Comparison of ENCODE assay signal across 9 cellular contexts in the genomic region with DNA sequence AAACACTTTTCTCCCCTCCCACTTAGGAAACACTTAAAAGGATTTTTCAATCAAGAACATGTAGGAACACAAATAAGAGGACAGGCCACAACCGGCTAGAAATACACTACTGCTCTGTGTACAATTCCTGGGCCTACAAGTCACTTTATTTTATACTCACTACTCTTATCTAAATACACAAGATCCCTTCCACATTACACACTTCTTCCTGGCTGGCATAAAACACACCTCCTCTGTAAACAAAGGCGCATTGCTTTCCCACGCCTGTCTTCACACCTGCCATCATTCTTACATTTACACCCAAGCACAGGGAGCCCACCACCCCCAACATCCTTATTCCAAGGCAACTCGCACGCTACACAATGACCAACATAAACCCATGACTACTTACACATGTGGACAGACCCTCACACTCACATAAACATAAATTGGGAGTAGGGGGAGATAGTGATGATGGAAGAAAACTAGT. TPM values are rescaled to one million over a fixed set of nuclear protein-coding genes. Genes with fewer than 3 reads are reported as not detected.
DNase-seq lines count a peak whose midpoint lies in the region; ATAC-seq and TF ChIP-seq lines count a peak whose summit lies in the region.
"Had no signal": no experiment of that assay in that cellular context is flagged by ENCODE, and none has a peak within 500 bp of the region (broad histone marks: within the 10 kb centered on the region; RNA-seq: fewer than 3 reads in every experiment).

No MANE protein-coding gene starts in this region.

- peaks cover 17% of the 10 kb centered on the region for H3K4me1 Mint-ChIP-seq in activated CD4-positive, alpha-beta memory T cell treated with anti-CD3 and anti-CD28 coated beads, Interleukin-2, amount 10 ng/mL, durations not matched to agents 7 days and 5 days

- peaks cover 6% of the 10 kb centered on the region for H3K27me3 Mint-ChIP-seq in activated CD4-positive, alpha-beta memory T cell treated with anti-CD3 and anti-CD28 coated beads, Interleukin-2, amount 10 ng/mL, durations not matched to agents 7 days and 5 days

- CTCF ChIA-PET in activated CD4-positive, alpha-beta memory T cell treated with anti-CD3 and anti-CD28 coated beads, Interleukin-2, amount 10 ng/mL, durations not matched to agents 7 days and 5 days (lab: Charles Lee), result no interaction called here

- intact Hi-C loops in left ventricle myocardium inferior (cut with micrococcal nuclease) (loop anchor here (10.0 kb wide), 2 partner anchors 76 to 136 kb away; partner anchors contain the start of gene DDR1), cardiac septum (cut with DNase I) (no loop called here), breast epithelium (cut with DNase I; ENCODE audit: low total_unique reads) (no loop called here), mucosa of descending colon (cut with DNase I, micrococcal nuclease) (loop anchor here (10.0 kb wide), 2 partner anchors 76 to 136 kb away; partner anchors contain the start of gene DDR1 (in 2 of the 2)), upper lobe of right lung (cut with DNase I) (no loop called here)

- H3K36me3 ChIP-seq in left ventricle myocardium inferior (no peaks in the 10 kb centered on the region), breast epithelium (no peaks in the 10 kb centered on the region), mucosa of descending colon (ENCODE audit: low read depth) (no peaks in the 10 kb centered on the region), upper lobe of right lung (no peaks in the 10 kb centered on the region)
- H3K36me3 ChIP-seq: lower lobe of right lung had no signal

- H3K4me3 Mint-ChIP-seq in activated CD4-positive, alpha-beta memory T cell treated with anti-CD3 and anti-CD28 coated beads, Interleukin-2, amount 10 ng/mL, durations not matched to agents 7 days and 5 days, result no peak overlapping the region

- POLR2A ChIA-PET in activated CD4-positive, alpha-beta memory T cell treated with anti-CD3 and anti-CD28 coated beads, Interleukin-2, amount 10 ng/mL, durations not matched to agents 7 days and 5 days (lab: Charles Lee), result no interaction called here

- H3K9me3 ChIP-seq in left ventricle myocardium inferior (replicated peaks), result no peaks in the 10 kb centered on the region
- no peaks in the 10 kb centered on the region for H3K9me3 ChIP-seq in breast epithelium
- H3K9me3 ChIP-seq in mucosa of descending colon, result no peaks in the 10 kb centered on the region
- H3K9me3 ChIP-seq in upper lobe of right lung, result no peaks in the 10 kb centered on the region
- H3K9me3 ChIP-seq: lower lobe of right lung had no signal

- DNase-seq in left ventricle myocardium inferior (no peak), cardiac septum (ENCODE audit: low spot score) (no peak), breast epithelium (ENCODE audit: low spot score in 2 of 2) (no peak), mucosa of descending colon (peak in 2 of 3 donors; percentile 47 to 66), upper lobe of right lung (no peak), NCI-H446 treated with DMSO at 0.1 percent for 48 hours (lab: John Stamatoyannopoulos, UW) (no peak), DMS153 treated with DMSO at 0.1 percent for 48 hours (lab: John Stamatoyannopoulos, UW; ENCODE audit: unreplicated experiment) (no peak)
- DNase-seq in activated CD4-positive, alpha-beta memory T cell treated with anti-CD3 and anti-CD28 coated beads, Interleukin-2, amount 10 ng/mL, durations not matched to agents 7 days and 5 days, result no peak
- DNase-seq: lower lobe of right lung had no signal

- ATAC-seq in mucosa of descending colon (peak; percentile 59), upper lobe of right lung (peak; percentile 3)

- no peaks in the 10 kb centered on the region for H3K36me3 Mint-ChIP-seq in activated CD4-positive, alpha-beta memory T cell treated with anti-CD3 and anti-CD28 coated beads, Interleukin-2, amount 10 ng/mL, durations not matched to agents 7 days and 5 days (ENCODE audit: low read depth)

- no peak overlapping the region for H3K27ac Mint-ChIP-seq in activated CD4-positive, alpha-beta memory T cell treated with anti-CD3 and anti-CD28 coated beads, Interleukin-2, amount 10 ng/mL, durations not matched to agents 7 days and 5 days

- H3K4me3 ChIP-seq in left ventricle myocardium inferior, result no peak overlapping the region
- no peak overlapping the region for H3K4me3 ChIP-seq in breast epithelium
- peak overlapping the region; percentile 10 for H3K4me3 ChIP-seq in mucosa of descending colon
- no peak overlapping the region for H3K4me3 ChIP-seq in upper lobe of right lung
- H3K4me3 ChIP-seq: lower lobe of right lung had no signal

- TF ChIP-seq POLR2A in breast epithelium (IDR thresholded peaks at IDR 0.05), result no peak

- H3K4me1 ChIP-seq in left ventricle myocardium inferior (peaks cover 56% of the 10 kb centered on the region), breast epithelium (peaks cover 0 to 34% of the 10 kb centered on the region in 2 donors), mucosa of descending colon (ENCODE audit: low read depth) (peaks cover 61% of the 10 kb centered on the region), upper lobe of right lung (peaks cover 48% of the 10 kb centered on the region)

- TF ChIP-seq CTCF in left ventricle myocardium inferior (IDR thresholded peaks at IDR 0.05; ENCODE audit: borderline replicate concordance), result no peak
- TF ChIP-seq CTCF in breast epithelium (IDR thresholded peaks at IDR 0.05), result no peak
- no peak for TF ChIP-seq CTCF in mucosa of descending colon (IDR thresholded peaks at IDR 0.05)
- TF ChIP-seq CTCF in upper lobe of right lung (IDR thresholded peaks at IDR 0.05), result no peak

- H3K27me3 ChIP-seq in left ventricle myocardium inferior (ENCODE audit: low read depth), result no peaks in the 10 kb centered on the region
- H3K27me3 ChIP-seq in breast epithelium, result no peaks in the 10 kb centered on the region
- H3K27me3 ChIP-seq in upper lobe of right lung, result no peaks in the 10 kb centered on the region

- H3K27ac ChIP-seq in left ventricle myocardium inferior (replicated peaks) (peak overlapping the region; percentile 14), breast epithelium (peak overlapping the region; percentile 68 to 97), upper lobe of right lung (peak overlapping the region; percentile 14)
- H3K27ac ChIP-seq: lower lobe of right lung had no signal

- H3K9me3 Mint-ChIP-seq in activated CD4-positive, alpha-beta memory T cell treated with anti-CD3 and anti-CD28 coated beads, Interleukin-2, amount 10 ng/mL, durations not matched to agents 7 days and 5 days, result no peaks in the 10 kb centered on the region

RNA-seq across cellular contexts. Expression of gene IER3, which starts 4.0 kb away (rescaled TPM):
- total RNA-seq in left ventricle myocardium inferior (41.4 TPM), cardiac septum (285 TPM), breast epithelium (10 to 100 TPM in 2 of 3 donors, 1 to 10 TPM in 1; 7.7 to 64.1 (median 20.0) TPM), mucosa of descending colon (100 to 1,000 TPM in 1 of 3 donors, 10 to 100 TPM in 2; 64.0 to 183 (median 67.6) TPM), upper lobe of right lung (35.4 TPM)
- 10 to 100 TPM; 11.2 to 13.1 TPM for total RNA-seq in activated CD4-positive, alpha-beta memory T cell treated with anti-CD3 and anti-CD28 coated beads, Interleukin-2, amount 10 ng/mL, durations not matched to agents 7 days and 5 days

RNA-seq across cellular contexts. Expression of gene FLOT1, which starts 5.8 kb away (rescaled TPM):
- total RNA-seq in left ventricle myocardium inferior (223 TPM), cardiac septum (251 TPM), breast epithelium (100 to 1,000 TPM in 2 of 3 donors, 10 to 100 TPM in 1; 80.5 to 171 (median 142) TPM), mucosa of descending colon (100 to 1,000 TPM; 133 to 175 (median 152) TPM), upper lobe of right lung (175 TPM)
- 100 to 1,000 TPM; 125 to 131 TPM for total RNA-seq in activated CD4-positive, alpha-beta memory T cell treated with anti-CD3 and anti-CD28 coated beads, Interleukin-2, amount 10 ng/mL, durations not matched to agents 7 days and 5 days

RNA-seq across cellular contexts. Expression of gene TUBB, which starts 28.2 kb away (rescaled TPM):
- total RNA-seq in left ventricle myocardium inferior (187 TPM), cardiac septum (215 TPM), breast epithelium (100 to 1,000 TPM; 189 to 269 (median 212) TPM), mucosa of descending colon (100 to 1,000 TPM; 113 to 328 (median 307) TPM), upper lobe of right lung (243 TPM)
- 1,000 to 10,000 TPM; 1,162 to 1,172 TPM for total RNA-seq in activated CD4-positive, alpha-beta memory T cell treated with anti-CD3 and anti-CD28 coated beads, Interleukin-2, amount 10 ng/mL, durations not matched to agents 7 days and 5 days

RNA-seq across cellular contexts. Expression of gene MDC1, which starts 31.3 kb away (rescaled TPM):
- 14.1 TPM for total RNA-seq in left ventricle myocardium inferior
- total RNA-seq in cardiac septum, result 23.1 TPM
- total RNA-seq in breast epithelium, result 10 to 100 TPM in 2 of 3 donors, 1 to 10 TPM in 1; 8.5 to 14.9 (median 13.4) TPM
- 10 to 100 TPM; 15.2 to 34.3 (median 29.5) TPM for total RNA-seq in mucosa of descending colon
- total RNA-seq in upper lobe of right lung, result 32.8 TPM
- total RNA-seq in activated CD4-positive, alpha-beta memory T cell treated with anti-CD3 and anti-CD28 coated beads, Interleukin-2, amount 10 ng/mL, durations not matched to agents 7 days and 5 days, result 10 to 100 TPM; 49.7 to 54.6 TPM

RNA-seq across cellular contexts. Expression of gene NRM, which starts 57.6 kb away (rescaled TPM):
- total RNA-seq in left ventricle myocardium inferior, result 3.7 TPM
- 4.3 TPM for total RNA-seq in cardiac septum
- total RNA-seq in breast epithelium, result 1 to 10 TPM; 1.8 to 4.0 (median 2.3) TPM
- total RNA-seq in mucosa of descending colon, result 10 to 100 TPM in 1 of 3 donors, 1 to 10 TPM in 2; 4.3 to 10.2 (median 6.1) TPM
- 9.5 TPM for total RNA-seq in upper lobe of right lung
- 10 to 100 TPM; 40.5 to 41.1 TPM for total RNA-seq in activated CD4-positive, alpha-beta memory T cell treated with anti-CD3 and anti-CD28 coated beads, Interleukin-2, amount 10 ng/mL, durations not matched to agents 7 days and 5 days

Comparison
In these comparisons a context has a peak if more than half of its experiments do, and no peak if none do; other contexts are left out.
1. intact Hi-C loops: an anchor here in left ventricle myocardium inferior (10.0 kb wide) and mucosa of descending colon (10.0 kb wide); none called in cardiac septum, breast epithelium and upper lobe of right lung.
2. DNase-seq: peak in mucosa of descending colon (2 of 3); none in left ventricle myocardium inferior (single experiment), cardiac septum (single experiment), breast epithelium (0 of 2), upper lobe of right lung (single experiment), NCI-H446 treated with DMSO at 0.1 percent for 48 hours (single experiment), DMS153 treated with DMSO at 0.1 percent for 48 hours (single experiment) and activated CD4-positive, alpha-beta memory T cell treated with anti-CD3 and anti-CD28 coated beads, Interleukin-2, amount 10 ng/mL, durations not matched to agents 7 days and 5 days (single experiment).
3. H3K27ac ChIP-seq: peak in every context shown above with its lines; median percentile 82 in breast epithelium; 14 in left ventricle myocardium inferior; 14 in upper lobe of right lung.